In the genomic region with DNA sequence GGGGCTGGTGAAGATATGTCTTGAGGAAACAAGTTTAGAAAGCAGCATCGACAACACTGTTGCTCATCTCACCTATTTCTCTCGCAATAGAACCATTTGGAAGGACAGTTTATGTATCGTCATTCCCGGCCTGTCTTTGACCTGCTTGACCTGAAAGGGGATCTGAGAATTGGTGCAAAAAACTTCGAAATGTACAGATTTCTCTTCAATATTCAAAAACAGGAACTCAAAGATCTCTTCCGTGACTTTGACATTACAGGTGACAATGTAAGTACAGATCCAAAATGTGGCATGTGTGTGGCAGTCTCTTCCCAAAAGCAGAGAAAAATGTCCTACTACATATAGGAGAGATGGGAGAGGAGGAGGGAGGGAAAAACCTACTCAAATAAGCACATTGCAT, we compare ENCODE assay signal across 33 cellular contexts. TPM values are rescaled to one million over a fixed set of nuclear protein-coding genes. Genes with fewer than 3 reads are reported as not detected.
"Had no signal": no experiment of that assay in that cellular context is flagged by ENCODE, and none has a peak within 500 bp of the region (broad histone marks: within the 10 kb centered on the region; RNA-seq: fewer than 3 reads in every experiment).

No MANE protein-coding gene starts in this region.

- H3K27ac Mint-ChIP-seq: activated CD4-positive, alpha-beta memory T cell treated with anti-CD3 and anti-CD28 coated beads, Interleukin-2, amount 10 ng/mL, durations not matched to agents 7 days and 5 days; activated CD8-positive, alpha-beta memory T cell treated with anti-CD3 and anti-CD28 coated beads, Interleukin-2, amount 10 ng/mL, durations not matched to agents 7 days and 5 days; activated naive CD4-positive, alpha-beta T cell treated with anti-CD3 and anti-CD28 coated beads, Interleukin-2, amount 10 ng/mL, durations not matched to agents 7 days and 5 days; activated naive CD8-positive, alpha-beta T cell; activated naive CD8-positive, alpha-beta T cell treated with anti-CD3 and anti-CD28 coated beads, Interleukin-2, amount 50 U/mL, for 24 hours; brain had no signal

- H3K27me3 Mint-ChIP-seq: activated naive CD8-positive, alpha-beta T cell; activated naive CD8-positive, alpha-beta T cell treated with anti-CD3 and anti-CD28 coated beads, Interleukin-2, amount 50 U/mL, for 24 hours; brain had no signal

- DNase-seq: activated CD4-positive, alpha-beta memory T cell treated with anti-CD3 and anti-CD28 coated beads, Interleukin-2, amount 10 ng/mL, durations not matched to agents 7 days and 5 days; activated CD4-positive, alpha-beta T cell treated with anti-CD3 and anti-CD28 coated beads for 48 hours; activated CD4-positive, CD25-positive, alpha-beta regulatory T cell treated with anti-CD3 and anti-CD28 coated beads, Interleukin-2, amount 50 U/mL, for 72 hours; activated CD8-positive, alpha-beta memory T cell treated with anti-CD3 and anti-CD28 coated beads for 24 hours; activated CD8-positive, alpha-beta memory T cell treated with anti-CD3 and anti-CD28 coated beads, Interleukin-2, amount 10 ng/mL, durations not matched to agents 7 days and 5 days; activated CD8-positive, alpha-beta memory T cell treated with anti-CD3 and anti-CD28 coated beads, Interleukin-2, amount 50 U/mL, for 48 hours; activated effector memory CD4-positive, alpha-beta T cell treated with Interleukin-2 at 50 U/mL for 16 hours; activated naive CD4-positive, alpha-beta T cell treated with anti-CD3 and anti-CD28 coated beads, Interleukin-2, amount 10 ng/mL, durations not matched to agents 7 days and 5 days; activated naive CD8-positive, alpha-beta T cell treated with anti-CD3 and anti-CD28 coated beads, Interleukin-2, amount 50 U/mL, for 24 hours; activated T-cell treated with anti-CD3 and anti-CD28 coated beads, Interleukin-2, amount 50 U/mL, for 48 hours; anterior cingulate cortex; caudate nucleus; cerebellar nuclear complex; Karpas-422; NCI-H1105; NCI-H1417 treated with DMSO at 0.1 percent for 48 hours; NCI-H187 treated with DMSO at 0.1 percent for 48 hours; NCI-H2081; NCI-H345; NCI-H524 treated with DMSO at 0.1 percent for 48 hours; SHP77; SJCRH30; T1000 had no signal

- H3K4me3 Mint-ChIP-seq: activated CD4-positive, alpha-beta memory T cell treated with anti-CD3 and anti-CD28 coated beads, Interleukin-2, amount 10 ng/mL, durations not matched to agents 7 days and 5 days; activated CD8-positive, alpha-beta memory T cell treated with anti-CD3 and anti-CD28 coated beads, Interleukin-2, amount 10 ng/mL, durations not matched to agents 7 days and 5 days; activated naive CD4-positive, alpha-beta T cell treated with anti-CD3 and anti-CD28 coated beads, Interleukin-2, amount 10 ng/mL, durations not matched to agents 7 days and 5 days; activated naive CD8-positive, alpha-beta T cell; activated naive CD8-positive, alpha-beta T cell treated with anti-CD3 and anti-CD28 coated beads, Interleukin-2, amount 50 U/mL, for 24 hours; brain had no signal

- H3K27ac ChIP-seq: SJCRH30, SK-N-MC had no signal

- H3K36me3 ChIP-seq: SJCRH30 had no signal

- H3K9me3 ChIP-seq: SJCRH30 had no signal

- H3K27me3 ChIP-seq: SJCRH30 had no signal

- H3K4me1 Mint-ChIP-seq: activated CD4-positive, alpha-beta memory T cell treated with anti-CD3 and anti-CD28 coated beads, Interleukin-2, amount 10 ng/mL, durations not matched to agents 7 days and 5 days; activated CD8-positive, alpha-beta memory T cell treated with anti-CD3 and anti-CD28 coated beads, Interleukin-2, amount 10 ng/mL, durations not matched to agents 7 days and 5 days; activated naive CD4-positive, alpha-beta T cell treated with anti-CD3 and anti-CD28 coated beads, Interleukin-2, amount 10 ng/mL, durations not matched to agents 7 days and 5 days; activated naive CD8-positive, alpha-beta T cell treated with anti-CD3 and anti-CD28 coated beads, Interleukin-2, amount 50 U/mL, for 24 hours had no signal

- H3K4me3 ChIP-seq: SJCRH30, SK-N-MC had no signal

- ATAC-seq: activated CD8-positive, alpha-beta memory T cell treated with anti-CD3 and anti-CD28 coated beads, Interleukin-2, amount 10 ng/mL, durations not matched to agents 7 days and 5 days; activated naive CD8-positive, alpha-beta T cell treated with anti-CD3 and anti-CD28 coated beads, Interleukin-2, amount 50 U/mL, for 24 hours; Panc1 had no signal

- H3K9me3 Mint-ChIP-seq: activated CD4-positive, alpha-beta memory T cell treated with anti-CD3 and anti-CD28 coated beads, Interleukin-2, amount 10 ng/mL, durations not matched to agents 7 days and 5 days; activated naive CD4-positive, alpha-beta T cell treated with anti-CD3 and anti-CD28 coated beads, Interleukin-2, amount 10 ng/mL, durations not matched to agents 7 days and 5 days; activated naive CD8-positive, alpha-beta T cell treated with anti-CD3 and anti-CD28 coated beads, Interleukin-2, amount 50 U/mL, for 24 hours; brain had no signal

- H3K36me3 Mint-ChIP-seq: activated CD8-positive, alpha-beta memory T cell treated with anti-CD3 and anti-CD28 coated beads, Interleukin-2, amount 10 ng/mL, durations not matched to agents 7 days and 5 days; activated naive CD4-positive, alpha-beta T cell treated with anti-CD3 and anti-CD28 coated beads, Interleukin-2, amount 10 ng/mL, durations not matched to agents 7 days and 5 days; brain had no signal

RNA-seq across cellular contexts. Expression of a gene that starts 6.5 kb away (rescaled TPM):
- total RNA-seq: activated CD4-positive, alpha-beta memory T cell treated with anti-CD3 and anti-CD28 coated beads, Interleukin-2, amount 10 ng/mL, durations not matched to agents 7 days and 5 days; activated CD8-positive, alpha-beta memory T cell treated with anti-CD3 and anti-CD28 coated beads, Interleukin-2, amount 10 ng/mL, durations not matched to agents 7 days and 5 days; bronchial epithelial cell; MCF 10A; NCI-H460; RPMI7951; SJCRH30; T-helper 1 cell treated with Interleukin-12 subunit alpha and Interleukin-12 subunit beta and Interleukin-4 antibody, amounts not matched to agents 30 ng/mL and 1 ng/mL, for 36 hours; T-helper 2 cell treated with Interferon-gamma antibody and Interleukin-4, amounts not matched to agents 100 ng/mL and 5 ng/mL, for 36 hours had no signal
